In genomic region chr6:169923468-169924464, GRCh38 we compare ENCODE assay signal across 22 cellular contexts.
"Had no signal": no experiment of that assay in that cellular context is flagged by ENCODE, and none has a peak within 500 bp of the region (broad histone marks: within the 10 kb centered on the region; RNA-seq: fewer than 3 reads in every experiment).

No MANE protein-coding gene starts in this region.

- H3K4me2 ChIP-seq: SK-N-SH had no signal

- H3K36me3 Mint-ChIP-seq: activated CD4-positive, alpha-beta memory T cell treated with anti-CD3 and anti-CD28 coated beads for 36 hours; activated naive CD4-positive, alpha-beta T cell treated with anti-CD3 and anti-CD28 coated beads, Interleukin-2, amount 50 U/mL, for 24 hours had no signal

- H3K9me3 Mint-ChIP-seq: activated CD4-positive, alpha-beta memory T cell treated with anti-CD3 and anti-CD28 coated beads for 36 hours; activated naive CD4-positive, alpha-beta T cell treated with anti-CD3 and anti-CD28 coated beads, Interleukin-2, amount 50 U/mL, for 24 hours had no signal

- H3K36me3 ChIP-seq: breast epithelium, Peyer's patch, SJCRH30 had no signal

- H3K27me3 ChIP-seq: breast epithelium, Peyer's patch, SJCRH30 had no signal

- H3K4me1 Mint-ChIP-seq: activated naive CD4-positive, alpha-beta T cell treated with anti-CD3 and anti-CD28 coated beads, Interleukin-2, amount 50 U/mL, for 24 hours had no signal

- H3K4me3 ChIP-seq: breast epithelium, Peyer's patch, SJCRH30 had no signal

- H3K27ac Mint-ChIP-seq: activated CD4-positive, alpha-beta memory T cell treated with anti-CD3 and anti-CD28 coated beads for 36 hours; activated CD4-positive, alpha-beta T cell treated with anti-CD3 and anti-CD28 coated beads, Interleukin-2, amount 10 ng/mL, durations not matched to agents 7 days and 5 days; activated naive CD4-positive, alpha-beta T cell treated with anti-CD3 and anti-CD28 coated beads, Interleukin-2, amount 50 U/mL, for 24 hours; activated T-helper 1 cell treated with anti-CD3 and anti-CD28 coated beads, Interleukin-12 subunit alpha, Interleukin-12 subunit beta, Interleukin-2, Interleukin-4 antibody, amounts not matched to agents 30 ng/mL and 10 ng/mL and 1 ng/mL, durations not matched to agents 14 hours and 24 hours and 36 hours had no signal

- H3K4me3 Mint-ChIP-seq: activated CD4-positive, alpha-beta memory T cell treated with anti-CD3 and anti-CD28 coated beads for 36 hours; activated CD4-positive, alpha-beta T cell treated with anti-CD3 and anti-CD28 coated beads, Interleukin-2, amount 10 ng/mL, durations not matched to agents 7 days and 5 days; activated naive CD4-positive, alpha-beta T cell treated with anti-CD3 and anti-CD28 coated beads, Interleukin-2, amount 50 U/mL, for 24 hours; activated T-helper 1 cell treated with anti-CD3 and anti-CD28 coated beads, Interleukin-12 subunit alpha, Interleukin-12 subunit beta, Interleukin-2, Interleukin-4 antibody, amounts not matched to agents 30 ng/mL and 10 ng/mL and 1 ng/mL, durations not matched to agents 14 hours and 24 hours and 36 hours had no signal

- H3K27me3 Mint-ChIP-seq: activated CD4-positive, alpha-beta T cell treated with anti-CD3 and anti-CD28 coated beads, Interleukin-2, amount 10 ng/mL, durations not matched to agents 7 days and 5 days had no signal

- H3K9ac ChIP-seq: SK-N-SH had no signal

- DNase-seq: activated CD4-positive, alpha-beta memory T cell treated with anti-CD3 and anti-CD28 coated beads for 36 hours; activated CD4-positive, alpha-beta T cell treated with anti-CD3 and anti-CD28 coated beads, Interleukin-2, amount 10 ng/mL, durations not matched to agents 7 days and 5 days; activated CD4-positive, CD25-positive, alpha-beta regulatory T cell; activated effector memory CD4-positive, alpha-beta T cell treated with Interleukin-2 at 50 U/mL for 16 hours; activated naive CD4-positive, alpha-beta T cell; aorta; caudate nucleus; NCI-H1105 treated with DMSO at 0.1 percent for 48 hours; NCI-H1436 treated with DMSO at 0.1 percent for 48 hours; NCI-H187; NCI-H2081; NCI-H510A treated with DMSO at 0.1 percent for 48 hours; Right ventricle myocardium superior; SJCRH30; SK-N-SH; T-helper 1 cell had no signal

- H3K9me3 ChIP-seq: breast epithelium, Peyer's patch, SJCRH30 had no signal

- H3K27ac ChIP-seq: breast epithelium, Peyer's patch, RWPE1, SJCRH30, VCaP had no signal

- H3K4me1 ChIP-seq: breast epithelium, Peyer's patch, SJCRH30 had no signal
